ENCODE assay signal across 9 cellular contexts in the genomic region with DNA sequence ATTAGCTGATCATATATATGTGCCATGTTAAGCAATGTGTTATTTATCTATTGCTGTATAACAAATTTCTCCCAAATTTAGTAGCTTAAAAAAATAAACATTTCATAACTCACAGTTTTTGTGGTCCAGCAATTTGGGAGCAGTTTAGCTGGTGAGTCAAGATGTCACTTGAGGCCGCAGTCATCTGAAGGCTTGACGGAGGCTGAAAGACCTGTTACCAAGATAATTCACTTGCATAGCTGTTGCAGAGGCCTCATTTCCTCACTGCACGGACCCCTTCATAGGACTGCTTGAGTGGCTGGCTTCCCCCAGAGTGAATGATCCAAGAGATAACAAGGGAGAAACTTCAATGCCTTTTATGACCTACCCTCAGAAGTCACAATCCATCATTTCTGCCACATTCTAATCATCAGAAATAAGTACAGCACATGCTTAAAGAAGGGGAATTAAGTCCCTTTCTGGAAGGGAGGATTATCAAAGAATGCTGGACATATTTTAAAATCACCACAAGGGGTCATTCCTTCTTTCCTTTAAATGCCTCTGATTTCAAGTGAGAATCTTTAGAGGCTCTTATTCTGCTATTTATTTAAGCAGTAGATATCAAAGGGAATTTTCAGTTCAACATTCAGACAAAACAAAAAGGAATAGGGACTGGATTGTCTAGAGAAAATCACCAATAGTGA. TPM values are rescaled to one million over a fixed set of nuclear protein-coding genes. Genes with fewer than 3 reads are reported as not detected.
DNase-seq lines count a peak whose midpoint lies in the region; ATAC-seq and TF ChIP-seq lines count a peak whose summit lies in the region.
"Had no signal": no experiment of that assay in that cellular context is flagged by ENCODE, and none has a peak within 500 bp of the region (broad histone marks: within the 10 kb centered on the region; RNA-seq: fewer than 3 reads in every experiment).

No MANE protein-coding gene starts in this region.

- H3K4me3 ChIP-seq in choroid plexus epithelial cell (ENCODE audit: low read depth, low read length): no peak overlapping the region
- H3K4me3 ChIP-seq in suprapubic skin: no peak overlapping the region

- H3K27me3 Mint-ChIP-seq in neural crest cell (ENCODE audit: low read depth): no peaks in the 10 kb centered on the region
- H3K27me3 Mint-ChIP-seq in activated CD4-positive, alpha-beta memory T cell treated with anti-CD3 and anti-CD28 coated beads, Interleukin-2, amount 10 ng/mL, durations not matched to agents 7 days and 5 days: no peaks in the 10 kb centered on the region
- H3K27me3 Mint-ChIP-seq: activated naive CD8-positive, alpha-beta T cell treated with anti-CD3 and anti-CD28 coated beads, Interleukin-2, amount 50 U/mL, for 24 hours had no signal

- CTCF ChIA-PET in activated CD4-positive, alpha-beta memory T cell treated with anti-CD3 and anti-CD28 coated beads, Interleukin-2, amount 10 ng/mL, durations not matched to agents 7 days and 5 days (lab: Charles Lee): interaction anchor here (0.5 to 1.7 kb wide), 5 partner anchors 9 to 614 kb away, joined by 3 to 7 read pairs (median 4); no protein-coding TSS in a partner anchor

- no peak overlapping the region for H3K4me3 Mint-ChIP-seq in neural crest cell
- no peak overlapping the region for H3K4me3 Mint-ChIP-seq in activated CD4-positive, alpha-beta memory T cell treated with anti-CD3 and anti-CD28 coated beads, Interleukin-2, amount 10 ng/mL, durations not matched to agents 7 days and 5 days
- H3K4me3 Mint-ChIP-seq: activated naive CD8-positive, alpha-beta T cell treated with anti-CD3 and anti-CD28 coated beads, Interleukin-2, amount 50 U/mL, for 24 hours had no signal

- H3K27me3 ChIP-seq in suprapubic skin: no peaks in the 10 kb centered on the region

- no peak overlapping the region for H3K27ac ChIP-seq in suprapubic skin

- H3K36me3 ChIP-seq in suprapubic skin: no peaks in the 10 kb centered on the region

- DNase-seq in ELR (ENCODE audit: low read depth) (peak; percentile 49), NCI-H1694 treated with DMSO at 0.1 percent for 48 hours (lab: John Stamatoyannopoulos, UW) (peak; percentile 19), choroid plexus epithelial cell (ENCODE audit: low read depth) (peak; percentile 71), neural crest cell (ENCODE audit: low read depth, low spot score) (no peak), suprapubic skin (ENCODE audit: low spot score in 2 of 2) (no peak), NCI-H2107 (lab: John Stamatoyannopoulos, UW) (no peak)
- no peak for DNase-seq in activated CD4-positive, alpha-beta memory T cell treated with anti-CD3 and anti-CD28 coated beads, Interleukin-2, amount 10 ng/mL, durations not matched to agents 7 days and 5 days
- DNase-seq: activated naive CD8-positive, alpha-beta T cell treated with anti-CD3 and anti-CD28 coated beads, Interleukin-2, amount 50 U/mL, for 24 hours had no signal

- TF ChIP-seq CTCF in choroid plexus epithelial cell (conservative IDR thresholded peaks at IDR 0.05; ENCODE audit: low read depth, low read length): peak; percentile 56
- peak; percentile 59 for TF ChIP-seq CTCF in neural crest cell (conservative IDR thresholded peaks at IDR 0.05)
- TF ChIP-seq CTCF in suprapubic skin (IDR thresholded peaks at IDR 0.05): no peak

- no peaks in the 10 kb centered on the region for H3K4me1 ChIP-seq in suprapubic skin

- no peaks in the 10 kb centered on the region for H3K9me3 Mint-ChIP-seq in neural crest cell
- no peaks in the 10 kb centered on the region for H3K9me3 Mint-ChIP-seq in activated CD4-positive, alpha-beta memory T cell treated with anti-CD3 and anti-CD28 coated beads, Interleukin-2, amount 10 ng/mL, durations not matched to agents 7 days and 5 days
- H3K9me3 Mint-ChIP-seq: activated naive CD8-positive, alpha-beta T cell treated with anti-CD3 and anti-CD28 coated beads, Interleukin-2, amount 50 U/mL, for 24 hours had no signal

- TF ChIP-seq EP300 in suprapubic skin (IDR thresholded peaks at IDR 0.05): no peak

- no peaks in the 10 kb centered on the region for H3K36me3 Mint-ChIP-seq in neural crest cell (ENCODE audit: low read depth)
- H3K36me3 Mint-ChIP-seq in activated CD4-positive, alpha-beta memory T cell treated with anti-CD3 and anti-CD28 coated beads, Interleukin-2, amount 10 ng/mL, durations not matched to agents 7 days and 5 days (ENCODE audit: low read depth): no peaks in the 10 kb centered on the region

- peaks cover 10% of the 10 kb centered on the region for H3K4me1 Mint-ChIP-seq in neural crest cell
- peaks cover 4% of the 10 kb centered on the region for H3K4me1 Mint-ChIP-seq in activated CD4-positive, alpha-beta memory T cell treated with anti-CD3 and anti-CD28 coated beads, Interleukin-2, amount 10 ng/mL, durations not matched to agents 7 days and 5 days

- no peaks in the 10 kb centered on the region for H3K9me3 ChIP-seq in suprapubic skin

- no peak overlapping the region for H3K27ac Mint-ChIP-seq in neural crest cell (ENCODE audit: unreplicated experiment)
- H3K27ac Mint-ChIP-seq in activated CD4-positive, alpha-beta memory T cell treated with anti-CD3 and anti-CD28 coated beads, Interleukin-2, amount 10 ng/mL, durations not matched to agents 7 days and 5 days: no peak overlapping the region
- H3K27ac Mint-ChIP-seq: activated naive CD8-positive, alpha-beta T cell treated with anti-CD3 and anti-CD28 coated beads, Interleukin-2, amount 50 U/mL, for 24 hours had no signal

- WGBS in suprapubic skin: 86% methylated on average over 3 of the region's 3 CpGs

- POLR2A ChIA-PET in activated CD4-positive, alpha-beta memory T cell treated with anti-CD3 and anti-CD28 coated beads, Interleukin-2, amount 10 ng/mL, durations not matched to agents 7 days and 5 days (lab: Charles Lee): no interaction called here

- ATAC-seq in HG02884 (IDR thresholded peaks at IDR 0.05; ENCODE audit: unreplicated experiment): no peak
- ATAC-seq: activated naive CD8-positive, alpha-beta T cell treated with anti-CD3 and anti-CD28 coated beads, Interleukin-2, amount 50 U/mL, for 24 hours had no signal

- no peak for TF ChIP-seq POLR2A in suprapubic skin (IDR thresholded peaks at IDR 0.05)

RNA-seq across cellular contexts. Expression of a gene that starts 10.5 kb away (rescaled TPM):
- 43.1 and 44.6 TPM in 2 replicates for total RNA-seq in neural crest cell
- 10 to 100 TPM; 61.7 to 89.1 (median 78.4) TPM for total RNA-seq in suprapubic skin
- 10 to 100 TPM; 42.9 to 45.0 TPM for total RNA-seq in activated CD4-positive, alpha-beta memory T cell treated with anti-CD3 and anti-CD28 coated beads, Interleukin-2, amount 10 ng/mL, durations not matched to agents 7 days and 5 days

Comparison
In these comparisons a context has a peak if more than half of its experiments do, and no peak if none do; other contexts are left out.
1. DNase-seq: peak in ELR (single experiment), NCI-H1694 treated with DMSO at 0.1 percent for 48 hours (single experiment) and choroid plexus epithelial cell (single experiment); none in neural crest cell (single experiment), suprapubic skin (0 of 2), NCI-H2107 (single experiment) and activated CD4-positive, alpha-beta memory T cell treated with anti-CD3 and anti-CD28 coated beads, Interleukin-2, amount 10 ng/mL, durations not matched to agents 7 days and 5 days (single experiment).
2. CTCF ChIP-seq: peak in choroid plexus epithelial cell (single experiment) and neural crest cell (single experiment); none in suprapubic skin (0 of 2).